ENCODE assay signal across 10 cellular contexts in the genomic region with DNA sequence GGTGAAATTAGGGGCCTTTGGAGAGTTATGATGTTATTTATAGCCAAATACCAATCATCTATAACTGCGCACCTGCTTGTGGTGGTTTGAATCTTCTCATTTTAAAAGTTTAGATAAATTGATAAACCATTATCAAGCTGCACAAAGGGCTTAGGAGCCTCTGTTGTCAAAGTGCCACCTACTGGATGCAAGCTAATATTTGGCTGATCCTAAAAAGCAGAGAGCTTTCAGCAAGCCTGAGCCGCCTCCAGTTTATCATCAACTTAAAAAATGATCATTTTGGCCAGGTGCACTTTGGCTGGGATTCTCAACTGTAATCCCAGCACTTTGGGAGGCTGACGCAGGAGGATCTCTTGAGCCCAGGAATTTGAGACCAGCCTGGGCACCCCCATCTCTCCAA. TPM values are rescaled to one million over a fixed set of nuclear protein-coding genes. Genes with fewer than 3 reads are reported as not detected.
DNase-seq lines count a peak whose midpoint lies in the region; ATAC-seq, FAIRE-seq and TF ChIP-seq lines count a peak whose summit lies in the region.
"Had no signal": no experiment of that assay in that cellular context is flagged by ENCODE, and none has a peak within 500 bp of the region (broad histone marks: within the 10 kb centered on the region; RNA-seq: fewer than 3 reads in every experiment).

No MANE protein-coding gene starts in this region.

- H3K4me3 ChIP-seq in A549 (no peak overlapping the region), GM12864 (ENCODE audit: low read depth, low read length) (no peak overlapping the region), Panc1 (ENCODE audit: low read depth in 2 of 2, low read length in 2 of 2) (no peak overlapping the region), fibroblast of lung (replicated peaks in 1 of 4; ENCODE audit: control extremely low read depth in 1 of 4, insufficient read depth in 1 of 4, low read depth in 3 of 4, low read length in 4 of 4) (no peak overlapping the region)

- peak; percentile 45 to 48; a peak in 3 of 5 replicates for TF ChIP-seq RAD21 in A549 (conservative IDR thresholded peaks at IDR 0.05 in 1 of 2, IDR thresholded peaks at IDR 0.05 in 1 of 2)

- H3K9me3 ChIP-seq in A549 (no peaks in the 10 kb centered on the region), Panc1 (ENCODE audit: control insufficient read depth, insufficient read depth, low read depth, low read length) (no peaks in the 10 kb centered on the region), fibroblast of lung (ENCODE audit: control insufficient read depth, insufficient read depth, low read depth, low read length) (no peaks in the 10 kb centered on the region)

- H3K27ac ChIP-seq in A549 (peak overlapping the region in 1 of 2 experiments; percentile 38; a peak in 1 of 6 replicates), Panc1 (ENCODE audit: low read length) (no peak overlapping the region), fibroblast of lung (ENCODE audit: insufficient read depth, low read length) (no peak overlapping the region)

- H3K79me2 ChIP-seq in fibroblast of lung (ENCODE audit: control insufficient read depth, insufficient read depth, low read length) = no peaks in the 10 kb centered on the region

- BruUV-seq in Panc1 (replicated peaks; lab: Mats Ljungman, UMichigan) = no TSS peak

- in situ Hi-C loops in Panc1 (cut with HindIII; ENCODE audit: low pct_unique_long_range_greater_than_20kb, low sequenced_read_pairs) = no loop called here

- no peak for FAIRE-seq in A549 (lab: Jason Lieb, UNC)

- CTCF ChIA-PET in A549 (lab: Yijun Ruan, JAX) (interaction anchor here (1.0 to 1.4 kb wide), 8 partner anchors 15 to 521 kb away, joined by 3 to 5 read pairs (median 4); partner anchors contain the start of gene ATXN1), Panc1 (lab: Charles Lee) (no interaction called here)

- no peaks in the 10 kb centered on the region; the same call in 1 of the 2 replicates for H3K27me3 ChIP-seq in Panc1 (ENCODE audit: control insufficient read depth, insufficient read depth, low read length)
- H3K27me3 ChIP-seq in fibroblast of lung (ENCODE audit: control insufficient read depth, insufficient read depth, low read length) = peaks cover 2% of the 10 kb centered on the region

- H4K20me1 ChIP-seq in fibroblast of lung (ENCODE audit: control insufficient read depth, extremely low read depth, insufficient read depth, low read length) = no peaks in the 10 kb centered on the region

- POLR2A ChIA-PET in A549 (lab: Yijun Ruan, JAX) = no interaction called here
- POLR2A ChIA-PET in Panc1 (lab: Charles Lee) = interaction anchor here (0.7 kb wide), 1 partner anchor 496 kb away, joined by 3 read pairs; no protein-coding TSS in a partner anchor

- 63% methylated on average over 3 of the region's 3 CpGs for WGBS in A549 (ENCODE audit: missing lambda C conversion rate)

- TF ChIP-seq CTCF in A549 (IDR thresholded peaks at IDR 0.05) = peak; percentile 47
- peak; percentile 11 for TF ChIP-seq CTCF in GM12864 (IDR thresholded peaks at IDR 0.05; ENCODE audit: low read depth, low read length, missing control alignments)
- TF ChIP-seq CTCF in Panc1 (IDR thresholded peaks at IDR 0.05) = peak; percentile 67
- TF ChIP-seq CTCF in fibroblast of lung (conservative IDR thresholded peaks at IDR 0.05 in 1 of 2, IDR thresholded peaks at IDR 0.05 in 1 of 2; ENCODE audit: low read depth in 1 of 2, low read length in 2 of 2) = peak; percentile 21 to 47

- H3K9ac ChIP-seq in fibroblast of lung (ENCODE audit: insufficient read depth, low read length) = no peak overlapping the region

- peak overlapping the region; percentile 51 for H3K4me2 ChIP-seq in A549
- H3K4me2 ChIP-seq in fibroblast of lung (ENCODE audit: extremely low read depth, insufficient read depth, low read length) = no peak overlapping the region

- ATAC-seq in A549 (peak in 1 of 2 experiments; percentile 56; a peak in 2 of 6 replicates), Panc1 (no peak; the same call in 1 of the 2 replicates), HG02973 (IDR thresholded peaks at IDR 0.05; ENCODE audit: unreplicated experiment) (no peak)

- TF ChIP-seq POLR2A in A549 (IDR thresholded peaks at IDR 0.05; ENCODE audit: low read length) = no peak

- H2AFZ ChIP-seq in fibroblast of lung (ENCODE audit: low read length) = no peak overlapping the region

- DNase-seq in A549 (ENCODE audit: low read depth in 1 of 2, low spot score in 1 of 2) = peak in 1 of 2 experiments; percentile 25
- no peak for DNase-seq in GM12864 (ENCODE audit: low read depth)
- DNase-seq in Panc1 (ENCODE audit: low read depth, low spot score) = peak; percentile 13
- DNase-seq in fibroblast of lung (ENCODE audit: low read depth in 2 of 2) = peak; percentile 22 to 52
- no peak for DNase-seq in NCI-H526 treated with DMSO at 0.1 percent for 48 hours (lab: John Stamatoyannopoulos, UW)
- DNase-seq in NCI-H2081 treated with DMSO at 0.1 percent for 48 hours (lab: John Stamatoyannopoulos, UW) = no peak
- no peak for DNase-seq in midbrain (lab: John Stamatoyannopoulos, UW)
- DNase-seq: CD8-positive, alpha-beta memory T cell; cortex of kidney had no signal

- H3K4me1 ChIP-seq in A549 = peaks cover 8% of the 10 kb centered on the region
- H3K4me1 ChIP-seq in Panc1 (ENCODE audit: control insufficient read depth, insufficient read depth, low read length) = no peaks in the 10 kb centered on the region
- no peaks in the 10 kb centered on the region for H3K4me1 ChIP-seq in fibroblast of lung (ENCODE audit: control insufficient read depth, extremely low read depth, insufficient read depth, low read length)

- no peaks in the 10 kb centered on the region for H3K36me3 ChIP-seq in Panc1 (ENCODE audit: control insufficient read depth, insufficient read depth, low read length)
- H3K36me3 ChIP-seq in fibroblast of lung (ENCODE audit: control insufficient read depth, insufficient read depth, low read length) = no peaks in the 10 kb centered on the region

- TF ChIP-seq EP300 in A549 (IDR thresholded peaks at IDR 0.05) = no peak

- intact Hi-C loops in Panc1 (cut with micrococcal nuclease; ENCODE audit: unreplicated experiment) = no loop called here

TF ChIP-seq in A549, 52 proteins besides CTCF, POLR2A, EP300 and RAD21:
- no peak for TF ChIP-seq EHMT2 (IDR thresholded peaks at IDR 0.05; ENCODE audit: low read depth)
- no peak for TF ChIP-seq PBX3 (IDR thresholded peaks at IDR 0.05)
- no peak for TF ChIP-seq HOXB5 (CRISPR knock-in tag; IDR thresholded peaks at IDR 0.05)
- no peak for TF ChIP-seq NFE2L2 (conservative IDR thresholded peaks at IDR 0.05; ENCODE audit: low read length)
- TF ChIP-seq SMC3 (IDR thresholded peaks at IDR 0.05) = peak; percentile 41; the same call in 1 of the 3 replicates
- TF ChIP-seq RARB (CRISPR knock-in tag; IDR thresholded peaks at IDR 0.05) = no peak

RNA-seq across cellular contexts. Expression of gene ATXN1, which starts 58.5 kb away (rescaled TPM):
- polyA plus RNA-seq in A549 (2011; rRNA removed) (8.3 and 10.5 TPM in 2 replicates), A549 (2017; fragmentation: RNase III; extraction: RNeasy Plus Mini Kit Qiagen cat#74134 plus additional on column Dnase treatment) (2.2 to 3.1 TPM (median 2.9 TPM) in 3 replicates), fibroblast of lung (10.0 and 15.8 TPM in 2 replicates)
- 1.9 and 3.4 TPM in 2 replicates for polyA plus RNA-seq in A549 (2012; cell fraction: cytosol; rRNA removed)
- polyA plus RNA-seq in A549 (2012; cell fraction: nucleus; rRNA removed) = 4.3 and 4.5 TPM in 2 replicates
- 22.8 and 27.3 TPM in 2 replicates for polyA minus RNA-seq in A549 (2011; rRNA and poly(A)+ RNA removed)
- total RNA-seq in Panc1 (2021; ENCODE audit: unreplicated experiment) (67.1 TPM), fibroblast of lung (26.2 and 40.5 TPM in 2 replicates)
- polyA plus RNA-seq in Panc1 (2012; ENCODE audit: insufficient read length) = 30.3 TPM
- polyA plus RNA-seq in fibroblast of lung (2012) = 9.1 and 15.7 TPM in 2 replicates
- 13.5 and 17.7 TPM in 2 replicates for polyA minus RNA-seq in fibroblast of lung (ENCODE audit: low replicate concordance)

Comparison
In these comparisons a context has a peak if more than half of its experiments do, and no peak if none do; other contexts are left out.
1. DNase-seq: peak in Panc1 (single experiment) and fibroblast of lung (2 of 2); none in GM12864 (single experiment), NCI-H526 treated with DMSO at 0.1 percent for 48 hours (single experiment), NCI-H2081 treated with DMSO at 0.1 percent for 48 hours (single experiment) and midbrain (single experiment).
2. CTCF ChIP-seq: peak in every context shown above with its lines; median percentile 67 in Panc1; 47 in A549; 34 in fibroblast of lung; 11 in GM12864.